ENCODE assay signal across 9 cellular contexts in the genomic region with DNA sequence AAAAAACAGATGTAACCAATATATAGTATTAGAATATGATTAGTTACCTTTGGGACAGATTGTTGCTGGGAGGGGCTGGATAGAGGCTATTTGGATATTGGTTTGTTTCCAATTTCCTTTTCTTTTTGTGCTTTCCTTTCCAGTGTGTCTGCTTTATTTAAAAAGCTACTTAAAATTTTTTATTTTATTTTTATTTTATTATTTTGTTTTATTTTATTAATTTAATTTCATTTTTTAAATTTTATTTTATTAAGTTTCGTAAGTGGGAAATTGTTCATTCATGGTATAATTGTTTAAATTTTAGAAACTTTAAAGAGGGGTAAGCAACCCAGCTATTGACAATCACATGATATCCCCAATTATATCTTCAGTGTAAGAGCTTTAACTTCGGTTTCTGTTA.
"Had no signal": no experiment of that assay in that cellular context is flagged by ENCODE, and none has a peak within 500 bp of the region (broad histone marks: within the 10 kb centered on the region; RNA-seq: fewer than 3 reads in every experiment).

No MANE protein-coding gene starts in this region.

- H3K9me3 ChIP-seq: HAP-1 had no signal

- H3K4me1 Mint-ChIP-seq: IgD-negative memory B cell had no signal

- ATAC-seq: HCT116, HepG2 had no signal

- H3K36me3 ChIP-seq: HAP-1 had no signal

- H3K36me3 Mint-ChIP-seq: IgD-negative memory B cell had no signal

- H3K27ac Mint-ChIP-seq: IgD-negative memory B cell had no signal

- H3K4me1 ChIP-seq: HAP-1 had no signal

- H3K27ac ChIP-seq: GM23248, HL-60 had no signal

- DNase-seq: GM23248, GOT3, H7, KBM-7 had no signal

- H3K27me3 Mint-ChIP-seq: IgD-negative memory B cell had no signal

- FAIRE-seq: HepG2 had no signal

- H3K4me3 ChIP-seq: GM23248, HAP-1 had no signal

- H3K4me3 Mint-ChIP-seq: IgD-negative memory B cell had no signal
